Comparison of ENCODE assay signal across 9 cellular contexts in the genomic region with DNA sequence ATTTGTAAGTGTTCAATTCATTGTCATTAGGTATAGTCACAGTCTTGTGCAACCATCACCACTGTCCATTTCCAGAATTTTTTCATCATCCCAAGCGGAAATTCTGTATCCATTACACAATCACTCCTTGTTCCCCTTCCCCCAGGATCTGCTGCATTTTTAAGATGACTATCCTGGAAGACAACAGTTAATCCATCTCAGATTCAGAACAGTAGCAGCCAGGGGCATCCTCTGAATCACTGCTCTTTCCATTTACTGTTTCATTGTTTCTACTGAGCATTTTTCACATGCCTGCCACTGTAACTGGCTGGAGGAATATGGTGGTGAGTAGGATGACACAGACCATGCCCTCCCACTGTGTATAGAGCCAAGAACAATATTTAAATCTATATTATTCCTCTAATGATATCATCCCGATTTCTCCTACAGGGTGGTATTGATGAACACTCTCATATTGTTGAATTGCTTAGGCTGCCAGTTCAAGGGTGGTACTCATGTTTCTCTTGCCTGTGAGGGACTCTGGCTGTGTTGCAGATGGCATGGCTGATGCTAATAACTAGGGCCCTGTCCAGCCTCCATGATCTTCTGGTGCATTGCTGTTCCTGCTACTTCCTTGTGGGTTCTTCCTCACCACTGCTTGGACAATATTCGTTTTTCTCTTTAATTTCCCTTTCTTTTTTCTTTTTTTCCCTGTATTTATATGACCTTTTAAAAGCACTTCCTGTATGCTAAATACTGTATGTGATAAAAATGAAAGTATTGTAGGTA. TPM values are rescaled to one million over a fixed set of nuclear protein-coding genes. Genes with fewer than 3 reads are reported as not detected.
DNase-seq lines count a peak whose midpoint lies in the region; ATAC-seq, FAIRE-seq and TF ChIP-seq lines count a peak whose summit lies in the region.
"Had no signal": no experiment of that assay in that cellular context is flagged by ENCODE, and none has a peak within 500 bp of the region (broad histone marks: within the 10 kb centered on the region; RNA-seq: fewer than 3 reads in every experiment).

No MANE protein-coding gene starts in this region.

- in situ Hi-C loops in GM13976 (cut with MboI; ENCODE audit: low sequenced_read_pairs, unreplicated experiment) = no loop called here

- H3K9me3 Mint-ChIP-seq in WTC11 = no peaks in the 10 kb centered on the region; the same call in 1 of the 2 replicates

- ATAC-seq in WTC11 = no peak; the same call in 1 of the 2 replicates
- no peak for ATAC-seq in GM18858 (IDR thresholded peaks at IDR 0.05; ENCODE audit: unreplicated experiment)

- CTCF ChIA-PET in WTC11 (lab: Charles Lee) = no interaction called here

- H3K27ac Mint-ChIP-seq in WTC11 = peak overlapping the region; percentile 93

- H3K27me3 Mint-ChIP-seq in WTC11 (ENCODE audit: low read depth) = no peaks in the 10 kb centered on the region

- POLR2A ChIA-PET in WTC11 (lab: Charles Lee) = interaction anchor here (0.7 kb wide), 1 partner anchor 58 kb away, joined by 4 read pairs; no protein-coding TSS in a partner anchor

- H3K36me3 Mint-ChIP-seq in WTC11 = peaks cover 3% of the 10 kb centered on the region; the same call in 1 of the 2 replicates

- H3K4me3 Mint-ChIP-seq in WTC11 = 0 out of 2 replicates have a peak overlapping the region, but pooled peaks have one; percentile 18

- peaks cover 62% of the 10 kb centered on the region for H3K4me1 Mint-ChIP-seq in WTC11

- TF ChIP-seq CTCF in WTC11 (IDR thresholded peaks at IDR 0.05) = no peak
- TF ChIP-seq CTCF in GM13976 (IDR thresholded peaks at IDR 0.05; ENCODE audit: borderline replicate concordance, control extremely low read depth, extremely low read depth, insufficient read depth, missing control alignments) = no peak

- peak; percentile 93 for DNase-seq in A172 (ENCODE audit: low spot score)
- peak; percentile 27 for DNase-seq in H54 (ENCODE audit: insufficient read length, low spot score)
- no peak for DNase-seq in WTC11 (ENCODE audit: low spot score)
- DNase-seq in hepatic stellate cell (ENCODE audit: low spot score) = peak; percentile 65
- no peak for DNase-seq in germinal center (ENCODE audit: low spot score)
- DNase-seq in GM13976 (ENCODE audit: low spot score) = no peak
- no peak for DNase-seq in NK-92 (lab: John Stamatoyannopoulos, UW; ENCODE audit: unreplicated experiment)

- FAIRE-seq in H54 (lab: Jason Lieb, UNC) = peak; percentile 89
- FAIRE-seq: G401.6 had no signal

- no peak for TF ChIP-seq POLR2A in H54 (IDR thresholded peaks at IDR 0.05; ENCODE audit: low read depth, low read length)

TF ChIP-seq in WTC11, 78 proteins besides CTCF, POLR2A, EP300 and RAD21:
- TF ChIP-seq GABPB1 (CRISPR knock-in tag; IDR thresholded peaks at IDR 0.05) = no peak
- TF ChIP-seq, protein P1, sequence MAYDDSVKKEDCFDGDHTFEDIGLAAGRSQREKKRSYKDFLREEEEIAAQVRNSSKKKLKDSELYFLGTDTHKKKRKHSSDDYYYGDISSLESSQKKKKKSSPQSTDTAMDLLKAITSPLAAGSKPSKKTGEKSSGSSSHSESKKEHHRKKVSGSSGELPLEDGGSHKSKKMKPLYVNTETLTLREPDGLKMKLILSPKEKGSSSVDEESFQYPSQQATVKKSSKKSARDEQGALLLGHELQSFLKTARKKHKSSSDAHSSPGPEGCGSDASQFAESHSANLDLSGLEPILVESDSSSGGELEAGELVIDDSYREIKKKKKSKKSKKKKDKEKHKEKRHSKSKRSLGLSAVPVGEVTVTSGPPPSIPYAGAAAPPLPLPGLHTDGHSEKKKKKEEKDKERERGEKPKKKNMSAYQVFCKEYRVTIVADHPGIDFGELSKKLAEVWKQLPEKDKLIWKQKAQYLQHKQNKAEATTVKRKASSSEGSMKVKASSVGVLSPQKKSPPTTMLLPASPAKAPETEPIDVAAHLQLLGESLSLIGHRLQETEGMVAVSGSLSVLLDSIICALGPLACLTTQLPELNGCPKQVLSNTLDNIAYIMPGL (CRISPR knock-in tag; IDR thresholded peaks at IDR 0.05) = no peak
- TF ChIP-seq, protein P2, sequence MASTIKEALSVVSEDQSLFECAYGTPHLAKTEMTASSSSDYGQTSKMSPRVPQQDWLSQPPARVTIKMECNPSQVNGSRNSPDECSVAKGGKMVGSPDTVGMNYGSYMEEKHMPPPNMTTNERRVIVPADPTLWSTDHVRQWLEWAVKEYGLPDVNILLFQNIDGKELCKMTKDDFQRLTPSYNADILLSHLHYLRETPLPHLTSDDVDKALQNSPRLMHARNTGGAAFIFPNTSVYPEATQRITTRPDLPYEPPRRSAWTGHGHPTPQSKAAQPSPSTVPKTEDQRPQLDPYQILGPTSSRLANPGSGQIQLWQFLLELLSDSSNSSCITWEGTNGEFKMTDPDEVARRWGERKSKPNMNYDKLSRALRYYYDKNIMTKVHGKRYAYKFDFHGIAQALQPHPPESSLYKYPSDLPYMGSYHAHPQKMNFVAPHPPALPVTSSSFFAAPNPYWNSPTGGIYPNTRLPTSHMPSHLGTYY (CRISPR knock-in tag; IDR thresholded peaks at IDR 0.05) = no peak

RNA-seq across cellular contexts. Expression of gene WDFY2, which starts 59.0 kb away (rescaled TPM):
- total RNA-seq in A172 (2014; rRNA removed; shearing (Covaris generic)) = 1.5 and 2.5 TPM in 2 replicates
- 22.6 to 25.7 TPM (median 23.7 TPM) in 3 replicates for total RNA-seq in WTC11 (2021)

Comparison
In these comparisons a context has a peak if more than half of its experiments do, and no peak if none do; other contexts are left out.
1. DNase-seq: peak in A172 (single experiment), H54 (single experiment) and hepatic stellate cell (single experiment); none in WTC11 (single experiment), germinal center (single experiment), GM13976 (single experiment) and NK-92 (single experiment).